In the genomic region with DNA sequence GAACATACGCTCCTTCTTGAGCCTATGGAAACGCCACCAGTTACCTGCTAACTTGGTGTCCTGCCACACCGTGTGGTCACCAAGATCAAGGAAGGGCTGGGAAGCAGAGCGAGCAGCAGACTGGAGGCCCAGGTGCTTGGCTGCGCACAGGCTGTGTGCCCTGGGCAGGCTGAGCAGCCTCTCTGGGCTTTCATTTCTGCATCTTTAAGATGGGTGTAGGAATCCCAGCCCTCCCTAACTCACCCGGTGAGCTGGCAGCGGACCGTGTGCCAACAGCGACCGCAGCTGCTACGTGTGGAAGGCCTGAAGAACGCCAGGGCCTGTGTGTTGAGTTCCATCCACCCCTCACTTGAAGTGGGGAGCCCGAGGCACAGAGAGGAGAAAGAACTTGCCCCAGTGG, we compare ENCODE assay signal across 13 cellular contexts.
A peak's percentile ranks its signal among the peaks of the same experiment; 100 is the strongest.
DNase-seq lines count a peak whose midpoint lies in the region; ATAC-seq and TF ChIP-seq lines count a peak whose summit lies in the region.
"Had no signal": no experiment of that assay in that cellular context is flagged by ENCODE, and none has a peak within 500 bp of the region (broad histone marks: within the 10 kb centered on the region; RNA-seq: fewer than 3 reads in every experiment).

No MANE protein-coding gene starts in this region.

- H3K36me3 Mint-ChIP-seq in Caco-2 (ENCODE audit: insufficient read depth, unreplicated experiment) = peaks cover 15% of the 10 kb centered on the region
- peaks cover 0 to 3% of the 10 kb centered on the region in 2 donors for H3K36me3 Mint-ChIP-seq in stimulated activated naive B cell treated with anti-CD40 and anti-IgM and Interleukin-4, amounts not matched to agents 10 μg/mL and 1 μg/mL and 100 μg/mL, for 72 hours

- intact Hi-C loops in Caco-2 (cut with micrococcal nuclease; ENCODE audit: unreplicated experiment) = loop anchor here (5.0 kb wide), 1 partner anchor 52 kb away; no protein-coding TSS in a partner anchor
- intact Hi-C loops in lower lobe of right lung (cut with DNase I) = no loop called here

- no peak for DNase-seq in stimulated activated naive CD8-positive, alpha-beta T cell treated with anti-CD3 and anti-CD28 coated beads, Interleukin-15, amount 100 ng/mL, for 72 hours
- DNase-seq in stimulated activated naive CD8-positive, alpha-beta T cell treated with anti-CD3 and anti-CD28 coated beads, Interleukin-15, Interleukin-2, amounts not matched to agents 100 U/mL and 50 U/mL, for 24 hours = no peak
- no peak for DNase-seq in Caco-2
- DNase-seq in lower lobe of right lung = no peak
- DNase-seq in stimulated activated naive B cell treated with anti-CD40 and anti-IgM and Interleukin-4, amounts not matched to agents 10 μg/mL and 1 μg/mL and 100 μg/mL, for 72 hours = no peak
- DNase-seq in NCI-H1930 (lab: John Stamatoyannopoulos, UW) = no peak
- no peak for DNase-seq in effector CD4-positive, alpha-beta T cell
- no peak for DNase-seq in KG1 (lab: John Stamatoyannopoulos, UW)
- DNase-seq: CD4-positive, alpha-beta T cell; DMS79; GM23248 had no signal

- peak overlapping the region; percentile 39 for H3K27ac ChIP-seq in lower lobe of right lung
- H3K27ac ChIP-seq: GM23248 had no signal

- POLR2A ChIA-PET in Caco-2 (lab: Charles Lee) = no interaction called here

- no peaks in the 10 kb centered on the region for H3K27me3 ChIP-seq in Caco-2 (replicated peaks; ENCODE audit: control insufficient read depth, insufficient read depth, low read length)
- H3K27me3 ChIP-seq in lower lobe of right lung (ENCODE audit: low read depth) = peaks cover 10% of the 10 kb centered on the region

- TF ChIP-seq CTCF in Caco-2 (IDR thresholded peaks at IDR 0.05; ENCODE audit: insufficient read depth in 1 of 2, low read depth in 1 of 2, low read length in 1 of 2, severe bottlenecking in 1 of 2, unreplicated experiment in 1 of 2) (no peak), lower lobe of right lung (IDR thresholded peaks at IDR 0.05) (no peak)

- H3K9me3 ChIP-seq in Caco-2 = peaks cover 3% of the 10 kb centered on the region; the same call in 1 of the 2 replicates
- H3K9me3 ChIP-seq in lower lobe of right lung = no peaks in the 10 kb centered on the region

- no peak overlapping the region for H3K4me3 ChIP-seq in Caco-2 (ENCODE audit: low read depth, low read length)
- no peak overlapping the region for H3K4me3 ChIP-seq in lower lobe of right lung
- H3K4me3 ChIP-seq: GM12878, GM23248, K562 had no signal

- no peak overlapping the region for H3K4me3 Mint-ChIP-seq in stimulated activated naive CD8-positive, alpha-beta T cell treated with anti-CD3 and anti-CD28 coated beads, Interleukin-15, amount 100 ng/mL, for 72 hours
- H3K4me3 Mint-ChIP-seq in Caco-2 (ENCODE audit: unreplicated experiment) = no peak overlapping the region
- peak overlapping the region; percentile 15 to 58 for H3K4me3 Mint-ChIP-seq in stimulated activated naive B cell treated with anti-CD40 and anti-IgM and Interleukin-4, amounts not matched to agents 10 μg/mL and 1 μg/mL and 100 μg/mL, for 72 hours
- H3K4me3 Mint-ChIP-seq: CD4-positive, alpha-beta T cell had no signal

- H3K4me1 ChIP-seq in Caco-2 = peaks cover 38% of the 10 kb centered on the region
- peaks cover 39% of the 10 kb centered on the region for H3K4me1 ChIP-seq in lower lobe of right lung

- peak overlapping the region; percentile 29 to 51 for H3K27ac Mint-ChIP-seq in stimulated activated naive CD8-positive, alpha-beta T cell treated with anti-CD3 and anti-CD28 coated beads, Interleukin-15, amount 100 ng/mL, for 72 hours
- peak overlapping the region; percentile 21 for H3K27ac Mint-ChIP-seq in Caco-2 (ENCODE audit: unreplicated experiment)
- H3K27ac Mint-ChIP-seq in stimulated activated naive B cell treated with anti-CD40 and anti-IgM and Interleukin-4, amounts not matched to agents 10 μg/mL and 1 μg/mL and 100 μg/mL, for 72 hours = peak overlapping the region; percentile 54
- H3K27ac Mint-ChIP-seq: CD4-positive, alpha-beta T cell had no signal

- no peak for ATAC-seq in stimulated activated naive CD8-positive, alpha-beta T cell treated with anti-CD3 and anti-CD28 coated beads, Interleukin-15, amount 100 ng/mL, for 72 hours
- ATAC-seq in stimulated activated naive CD8-positive, alpha-beta T cell treated with anti-CD3 and anti-CD28 coated beads, Interleukin-15, Interleukin-2, amounts not matched to agents 100 U/mL and 50 U/mL, for 24 hours = no peak
- ATAC-seq in lower lobe of right lung = no peak
- ATAC-seq in stimulated activated naive B cell treated with anti-CD40 and anti-IgM and Interleukin-4, amounts not matched to agents 10 μg/mL and 1 μg/mL and 100 μg/mL, for 72 hours (replicated peaks) = no peak

- peaks cover 28% of the 10 kb centered on the region for H3K4me1 Mint-ChIP-seq in stimulated activated naive CD8-positive, alpha-beta T cell treated with anti-CD3 and anti-CD28 coated beads, Interleukin-15, amount 100 ng/mL, for 72 hours
- H3K4me1 Mint-ChIP-seq in Caco-2 (ENCODE audit: low read depth, unreplicated experiment) = peaks cover 32% of the 10 kb centered on the region
- H3K4me1 Mint-ChIP-seq in stimulated activated naive B cell treated with anti-CD40 and anti-IgM and Interleukin-4, amounts not matched to agents 10 μg/mL and 1 μg/mL and 100 μg/mL, for 72 hours = peaks cover 45 to 66% of the 10 kb centered on the region in 2 donors

- peaks cover 2 to 4% of the 10 kb centered on the region in 2 donors for H3K9me3 Mint-ChIP-seq in stimulated activated naive CD8-positive, alpha-beta T cell treated with anti-CD3 and anti-CD28 coated beads, Interleukin-15, amount 100 ng/mL, for 72 hours
- peaks cover 15% of the 10 kb centered on the region for H3K9me3 Mint-ChIP-seq in Caco-2 (ENCODE audit: unreplicated experiment)
- no peaks in the 10 kb centered on the region for H3K9me3 Mint-ChIP-seq in stimulated activated naive B cell treated with anti-CD40 and anti-IgM and Interleukin-4, amounts not matched to agents 10 μg/mL and 1 μg/mL and 100 μg/mL, for 72 hours
- H3K9me3 Mint-ChIP-seq: CD4-positive, alpha-beta T cell had no signal

- CTCF ChIA-PET in Caco-2 (lab: Charles Lee) = interaction anchor here (1.0 kb wide), 1 partner anchor 157 kb away, joined by 4 read pairs; no protein-coding TSS in a partner anchor

- BruUV-seq in Caco-2 (replicated peaks; lab: Mats Ljungman, UMichigan) = no TSS peak

- H3K36me3 ChIP-seq in Caco-2 (ENCODE audit: control insufficient read depth, insufficient read depth, low read length) (no peaks in the 10 kb centered on the region), lower lobe of right lung (no peaks in the 10 kb centered on the region)

- H3K27me3 Mint-ChIP-seq in stimulated activated naive CD8-positive, alpha-beta T cell treated with anti-CD3 and anti-CD28 coated beads, Interleukin-15, amount 100 ng/mL, for 72 hours = peaks cover 12% of the 10 kb centered on the region
- H3K27me3 Mint-ChIP-seq in Caco-2 (ENCODE audit: insufficient read depth, unreplicated experiment) = no peaks in the 10 kb centered on the region
- H3K27me3 Mint-ChIP-seq in stimulated activated naive B cell treated with anti-CD40 and anti-IgM and Interleukin-4, amounts not matched to agents 10 μg/mL and 1 μg/mL and 100 μg/mL, for 72 hours = no peaks in the 10 kb centered on the region

Comparison
In these comparisons a context has a peak if more than half of its experiments do, and no peak if none do; other contexts are left out.
1. H3K4me3 Mint-ChIP-seq: peak in stimulated activated naive B cell treated with anti-CD40 and anti-IgM and Interleukin-4, amounts not matched to agents 10 μg/mL and 1 μg/mL and 100 μg/mL, for 72 hours (2 of 2); none in stimulated activated naive CD8-positive, alpha-beta T cell treated with anti-CD3 and anti-CD28 coated beads, Interleukin-15, amount 100 ng/mL, for 72 hours (0 of 2) and Caco-2 (single experiment).
2. Peak in every context shown above with its lines, with median percentiles within 50 percentile points of each other: H3K27ac Mint-ChIP-seq.